In genomic region chr2:188497736-188498135, GRCh38 we compare ENCODE assay signal across 18 cellular contexts.
DNase-seq lines count a peak whose midpoint lies in the region; ATAC-seq, FAIRE-seq and TF ChIP-seq lines count a peak whose summit lies in the region.
"Had no signal": no experiment of that assay in that cellular context is flagged by ENCODE, and none has a peak within 500 bp of the region (broad histone marks: within the 10 kb centered on the region; RNA-seq: fewer than 3 reads in every experiment).

No MANE protein-coding gene starts in this region.

- no peak overlapping the region for H3K9ac ChIP-seq in GM12878 (ENCODE audit: control insufficient read depth, insufficient read depth, low read length)
- H3K9ac ChIP-seq: BLaER1 had no signal

- 0% methylated on average over 1 of the region's 1 CpG for WGBS in GM12878 (ENCODE audit: insufficient coverage, insufficient replicate concordance, low lambda C conversion rate, missing lambda C conversion rate)
- WGBS in small intestine, 3 donors: 91 to 95% (median 94%) methylated on average over 1 of the region's 1 CpG

- in situ Hi-C loops in GM12878 (cut with MboI): no loop called here

- POLR2A ChIA-PET in GM12878 (lab: Charles Lee): no interaction called here

- H3K27ac ChIP-seq in GM23338 (ENCODE audit: low read depth) (peak overlapping the region; percentile 20; the same call in 1 of the 2 replicates), GM12878 (ENCODE audit: control insufficient read depth, insufficient read depth) (no peak overlapping the region), small intestine (ENCODE audit: low read depth in 1 of 2, low read length in 1 of 2) (no peak overlapping the region)
- H3K27ac ChIP-seq: BLaER1 had no signal

- H3K4me1 Mint-ChIP-seq in GM23338: peaks cover 13% of the 10 kb centered on the region

- peaks cover 9% of the 10 kb centered on the region for H3K36me3 Mint-ChIP-seq in GM23338 (ENCODE audit: low read depth)
- H3K36me3 Mint-ChIP-seq: CD8-positive, alpha-beta T cell had no signal

- no peak overlapping the region for H3K4me3 Mint-ChIP-seq in GM23338
- H3K4me3 Mint-ChIP-seq: CD8-positive, alpha-beta T cell had no signal

- no peaks in the 10 kb centered on the region for H3K9me3 Mint-ChIP-seq in GM23338
- H3K9me3 Mint-ChIP-seq: CD8-positive, alpha-beta T cell had no signal

- H3K9me3 ChIP-seq in GM12878 (replicated peaks; ENCODE audit: control insufficient read depth, insufficient read depth, low read length) (no peaks in the 10 kb centered on the region), small intestine (ENCODE audit: control insufficient read depth, low read depth) (no peaks in the 10 kb centered on the region)
- H3K9me3 ChIP-seq: BLaER1 had no signal

- no TSS peak for BruUV-seq in GM12878 (replicated peaks; lab: Mats Ljungman, UMichigan)

- H3K27me3 ChIP-seq in GM23338 (ENCODE audit: insufficient read depth) (no peaks in the 10 kb centered on the region), GM12878 (replicated peaks in 1 of 2; ENCODE audit: control insufficient read depth in 2 of 2, insufficient read depth in 2 of 2, low read length in 1 of 2) (no peaks in the 10 kb centered on the region), small intestine (ENCODE audit: control insufficient read depth in 2 of 2, insufficient read depth in 2 of 2, low read length in 2 of 2) (no peaks in the 10 kb centered on the region)
- H3K27me3 ChIP-seq: BLaER1 had no signal

- no peak for TF ChIP-seq EP300 in GM12878 (IDR thresholded peaks at IDR 0.05; ENCODE audit: borderline replicate concordance in 1 of 2, control insufficient read depth in 1 of 2, low read depth in 2 of 2, low read length in 2 of 2)

- ATAC-seq in GM23338 (no peak), GM12878 (no peak)
- ATAC-seq: CD8-positive, alpha-beta T cell; HepG2 had no signal

- H3K36me3 ChIP-seq in GM23338 (ENCODE audit: insufficient read depth) (no peaks in the 10 kb centered on the region), GM12878 (ENCODE audit: control insufficient read depth in 2 of 2, insufficient read depth in 2 of 2, low read length in 1 of 2) (no peaks in the 10 kb centered on the region), small intestine (ENCODE audit: control insufficient read depth in 2 of 2, insufficient read depth in 2 of 2, low read length in 2 of 2) (no peaks in the 10 kb centered on the region)
- H3K36me3 ChIP-seq: BLaER1 had no signal

- TF ChIP-seq CTCF in GM23338 (conservative IDR thresholded peaks at IDR 0.05; ENCODE audit: low read depth in 2 of 2): no peak
- TF ChIP-seq CTCF in GM12878 (IDR thresholded peaks at IDR 0.05 in 2 of 3, conservative IDR thresholded peaks at IDR 0.05 in 1 of 3; ENCODE audit: control insufficient read depth in 2 of 3, extremely low read depth in 1 of 3, insufficient read depth in 1 of 3, low read depth in 3 of 3, low read length in 3 of 3): no peak

- SMC1A ChIA-PET in GM12878 (lab: Charles Lee; ENCODE audit: uncharacterized antibody, unreplicated experiment): no interaction called here

- intact Hi-C loops in GM12878 (cut with micrococcal nuclease; ENCODE audit: unreplicated experiment): no loop called here

- TF ChIP-seq POLR2A in GM12878 (IDR thresholded peaks at IDR 0.05; ENCODE audit: low read depth, low read length): no peak

- CTCF ChIA-PET in GM12878 (lab: Yijun Ruan, JAX): no interaction called here

- no peak overlapping the region for H2AFZ ChIP-seq in GM23338
- H2AFZ ChIP-seq in GM12878 (ENCODE audit: control insufficient read depth, low read depth, low read length): no peak overlapping the region

- H3F3A ChIP-seq in GM23338 (replicated peaks; ENCODE audit: low read depth): no peaks in the 10 kb centered on the region

- DNase-seq in GM23338 (ENCODE audit: low spot score) (no peak), M059J (ENCODE audit: low read depth) (peak; percentile 5), GM12878 (ENCODE audit: low read depth, low spot score) (no peak), SKM-1 treated with dmso at 0.1 percent for 144 hours (lab: John Stamatoyannopoulos, UW; ENCODE audit: unreplicated experiment) (no peak), small intestine (no peak), T-helper 1 cell (no peak)
- DNase-seq in activated CD4-positive, alpha-beta T cell treated with anti-CD3 and anti-CD28 coated beads, Interleukin-2, amount 50 U/mL, for 1 hour: no peak
- DNase-seq: 8988T; Calu3; CD8-positive, alpha-beta T cell; DMS79 treated with DMSO at 0.1 percent for 48 hours; GOT3; H7 had no signal

- H3K4me1 ChIP-seq in GM23338 (ENCODE audit: insufficient read depth): 0 out of 2 replicates have a peak, but pooled peaks cover 2% of the 10 kb centered on the region
- no peaks in the 10 kb centered on the region for H3K4me1 ChIP-seq in GM12878 (ENCODE audit: control insufficient read depth, insufficient read depth, low read length)
- no peaks in the 10 kb centered on the region for H3K4me1 ChIP-seq in small intestine (ENCODE audit: control insufficient read depth in 2 of 2, insufficient read depth in 1 of 2, low read depth in 1 of 2, low read length in 1 of 2)
- H3K4me1 ChIP-seq: BLaER1 had no signal

- RAD21 ChIA-PET in GM12878 (lab: Charles Lee; ENCODE audit: unreplicated experiment): no interaction called here

- no peak for TF ChIP-seq RAD21 in GM12878 (IDR thresholded peaks at IDR 0.05; ENCODE audit: insufficient read depth, low read depth, low read length)

- H4K20me1 ChIP-seq in GM23338 (replicated peaks; ENCODE audit: insufficient read depth) (no peaks in the 10 kb centered on the region), GM12878 (ENCODE audit: control insufficient read depth, insufficient read depth) (no peaks in the 10 kb centered on the region)
- H4K20me1 ChIP-seq: BLaER1 had no signal

- H3K27me3 Mint-ChIP-seq in GM23338 (ENCODE audit: insufficient read depth, low read depth, poor library complexity): no peaks in the 10 kb centered on the region

- H3K4me2 ChIP-seq in GM23338 (no peak overlapping the region), GM12878 (ENCODE audit: control insufficient read depth, insufficient read depth) (no peak overlapping the region)
- H3K4me2 ChIP-seq: BLaER1 had no signal

- H3K9me2 ChIP-seq in GM23338 (ENCODE audit: insufficient read depth): no peaks in the 10 kb centered on the region

- H3K79me2 ChIP-seq in GM23338 (replicated peaks; ENCODE audit: insufficient read depth): peaks cover 19% of the 10 kb centered on the region
- H3K79me2 ChIP-seq in GM12878 (ENCODE audit: control insufficient read depth, insufficient read depth, low read length): no peaks in the 10 kb centered on the region

- peak; percentile 54 for FAIRE-seq in GM12878 (lab: Jason Lieb, UNC)
- FAIRE-seq in small intestine (lab: Jason Lieb, UNC): no peak
- FAIRE-seq: GM12891, GM18507, HepG2, HTR-8/SVneo had no signal

- no peak overlapping the region for H3K4me3 ChIP-seq in GM23338
- no peak overlapping the region for H3K4me3 ChIP-seq in GM12878
- no peak overlapping the region for H3K4me3 ChIP-seq in small intestine (ENCODE audit: low read depth in 1 of 2, low read length in 2 of 2)
- H3K4me3 ChIP-seq: BLaER1 had no signal

- no peak overlapping the region for H3K27ac Mint-ChIP-seq in GM23338
- H3K27ac Mint-ChIP-seq: CD8-positive, alpha-beta T cell had no signal

TF ChIP-seq in GM23338, 12 proteins besides CTCF, POLR2A, EP300 and RAD21 (continues in another document):
- no peak for TF ChIP-seq STAT1 (IDR thresholded peaks at IDR 0.05; ENCODE audit: unreplicated experiment)
- TF ChIP-seq NANOG (IDR thresholded peaks at IDR 0.05; ENCODE audit: borderline replicate concordance): no peak
- no peak for TF ChIP-seq EZH2 (IDR thresholded peaks at IDR 0.05; ENCODE audit: low read depth, unreplicated experiment)
- no peak for TF ChIP-seq ZNF114 (CRISPR knock-in tag; IDR thresholded peaks at IDR 0.05)

TF ChIP-seq in GM12878, 131 proteins besides CTCF, POLR2A, EP300 and RAD21:
- TF ChIP-seq SMARCA5 (IDR thresholded peaks at IDR 0.05) (no peak), SUPT20H (IDR thresholded peaks at IDR 0.05; ENCODE audit: borderline replicate concordance, control insufficient read depth, low read depth, low read length) (no peak), CEBPB (IDR thresholded peaks at IDR 0.05; ENCODE audit: borderline replicate concordance in 1 of 2, low read depth in 2 of 2, low read length in 2 of 2) (no peak), RELA (IDR thresholded peaks at IDR 0.05; ENCODE audit: borderline replicate concordance, partially characterized antibody) (no peak), MTA2 (IDR thresholded peaks at IDR 0.05; ENCODE audit: low read depth) (no peak), SIN3A (IDR thresholded peaks at IDR 0.05; ENCODE audit: low read depth, low read length) (no peak), BCLAF1 (IDR thresholded peaks at IDR 0.05) (no peak), PML (IDR thresholded peaks at IDR 0.05; ENCODE audit: low read length) (no peak), IRF4 (IDR thresholded peaks at IDR 0.05; ENCODE audit: low read depth, low read length) (no peak), NBN (IDR thresholded peaks at IDR 0.05) (no peak)
- TF ChIP-seq, protein P1, sequence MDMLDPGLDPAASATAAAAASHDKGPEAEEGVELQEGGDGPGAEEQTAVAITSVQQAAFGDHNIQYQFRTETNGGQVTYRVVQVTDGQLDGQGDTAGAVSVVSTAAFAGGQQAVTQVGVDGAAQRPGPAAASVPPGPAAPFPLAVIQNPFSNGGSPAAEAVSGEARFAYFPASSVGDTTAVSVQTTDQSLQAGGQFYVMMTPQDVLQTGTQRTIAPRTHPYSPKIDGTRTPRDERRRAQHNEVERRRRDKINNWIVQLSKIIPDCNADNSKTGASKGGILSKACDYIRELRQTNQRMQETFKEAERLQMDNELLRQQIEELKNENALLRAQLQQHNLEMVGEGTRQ (IDR thresholded peaks at IDR 0.05; ENCODE audit: borderline replicate concordance, low read depth, low read length): no peak
